1 cellular context compared by ENCODE assay signal in genomic region chr11:62123669-62124185, GRCh38.
TF ChIP-seq lines count a peak whose summit lies in the region.

INCENP (plus strand) TSS chr11:62124011; CDS start chr11:62128162, 4,151 bp downstream.

TF ChIP-seq in K562, 482 proteins besides CTCF, POLR2A, EP300 and RAD21 (continued from another document and continues in another):
- peak; percentile 44 to 75 for TF ChIP-seq E2F6 (IDR thresholded peaks at IDR 0.05; ENCODE audit: borderline replicate concordance in 1 of 2, extremely low read depth in 1 of 2, insufficient read depth in 1 of 2, insufficient read length in 1 of 2, low read depth in 1 of 2, low read length in 1 of 2, poor library complexity in 1 of 2, severe bottlenecking in 1 of 2)
- peak; percentile 4; the same call in 1 of the 2 replicates for TF ChIP-seq JUND (IDR thresholded peaks at IDR 0.05; ENCODE audit: borderline replicate concordance, low read depth, low read length)
- no peak; the same call in 2 of the 3 replicates for TF ChIP-seq JUND (tag; IDR thresholded peaks at IDR 0.05; ENCODE audit: borderline replicate concordance, low read depth, low read length)
- TF ChIP-seq CREB3L1 (IDR thresholded peaks at IDR 0.05; ENCODE audit: borderline replicate concordance, low read depth) = peak; percentile 81
- peak; percentile 88 for TF ChIP-seq SAP30 (IDR thresholded peaks at IDR 0.05; ENCODE audit: borderline replicate concordance, insufficient read depth, low read depth, low read length, poor library complexity, severe bottlenecking)
- peak; percentile 73; the same call in 1 of the 2 replicates for TF ChIP-seq TOE1 (IDR thresholded peaks at IDR 0.05; ENCODE audit: borderline replicate concordance)
- TF ChIP-seq TOE1 (CRISPR knock-in tag; IDR thresholded peaks at IDR 0.05; ENCODE audit: borderline replicate concordance, low read depth) = no peak
- peak; percentile 59 for TF ChIP-seq POLR2AphosphoS5 (IDR thresholded peaks at IDR 0.05; ENCODE audit: control insufficient read depth, insufficient read depth, low read depth, low read length)
- 0 out of 2 replicates have a peak, but pooled peaks have one; percentile 35 for TF ChIP-seq AFF4 (CRISPR knock-in tag; IDR thresholded peaks at IDR 0.05)
- no peak for TF ChIP-seq CGGBP1 (CRISPR knock-in tag; IDR thresholded peaks at IDR 0.05)
- TF ChIP-seq LCOR (CRISPR knock-in tag; IDR thresholded peaks at IDR 0.05) = peak; percentile 32; the same call in 1 of the 2 replicates
- peak; percentile 79 for TF ChIP-seq ZFX (CRISPR knock-in tag; IDR thresholded peaks at IDR 0.05)
- TF ChIP-seq MXI1 (IDR thresholded peaks at IDR 0.05; ENCODE audit: low read depth, low read length) = peak; percentile 65; the same call in 1 of the 2 replicates
- TF ChIP-seq MYBL2 (IDR thresholded peaks at IDR 0.05; ENCODE audit: low read depth) = peak; percentile 99
- peak; percentile 86; the same call in 1 of the 2 replicates for TF ChIP-seq MYBL2 (CRISPR knock-in tag; IDR thresholded peaks at IDR 0.05; ENCODE audit: borderline replicate concordance)
- TF ChIP-seq SUPT5H (IDR thresholded peaks at IDR 0.05) = peak; percentile 78
- no peak for TF ChIP-seq ZNF280B (CRISPR knock-in tag; IDR thresholded peaks at IDR 0.05)
- peak; percentile 96 for TF ChIP-seq CC2D1A (IDR thresholded peaks at IDR 0.05)
- peak; percentile 98 for TF ChIP-seq EP400 (IDR thresholded peaks at IDR 0.05)
- peak; percentile 35 for TF ChIP-seq HNRNPLL (IDR thresholded peaks at IDR 0.05; ENCODE audit: low read depth, low read length, poor library complexity, severe bottlenecking)
- TF ChIP-seq SIX5 (IDR thresholded peaks at IDR 0.05; ENCODE audit: borderline replicate concordance in 1 of 2, insufficient read depth in 1 of 2, low read depth in 1 of 2, low read length in 2 of 2) = peak; percentile 63 to 66; a peak in 3 of 4 replicates
- TF ChIP-seq HCFC1 (IDR thresholded peaks at IDR 0.05; ENCODE audit: low read depth, low read length) = peak; percentile 92
- TF ChIP-seq NRF1 (conservative IDR thresholded peaks at IDR 0.05 in 1 of 2, IDR thresholded peaks at IDR 0.05 in 1 of 2) = peak; percentile 71 to 76
- peak; percentile 66 for TF ChIP-seq BHLHE40 (IDR thresholded peaks at IDR 0.05; ENCODE audit: low read length)
- TF ChIP-seq RBM25 (IDR thresholded peaks at IDR 0.05; ENCODE audit: low read depth, low read length, severe bottlenecking) = peak; percentile 87
- TF ChIP-seq ELF2 (CRISPR knock-in tag; IDR thresholded peaks at IDR 0.05) = peak; percentile 79
- peak; percentile 59 for TF ChIP-seq TBP (optimal IDR thresholded peaks at IDR 0.05; ENCODE audit: low read depth, low read length)
- TF ChIP-seq TCF7L2 (IDR thresholded peaks at IDR 0.05; ENCODE audit: low read depth, low read length) = peak; percentile 33; the same call in 1 of the 2 replicates
- peak; percentile 48; the same call in 1 of the 2 replicates for TF ChIP-seq ZBTB7A (IDR thresholded peaks at IDR 0.05; ENCODE audit: borderline replicate concordance, control insufficient read depth, low read depth, low read length)
- TF ChIP-seq BMI1 (IDR thresholded peaks at IDR 0.05; ENCODE audit: low read length) = no peak
- peak; percentile 58; the same call in 1 of the 2 replicates for TF ChIP-seq SP1 (CRISPR knock-in tag; IDR thresholded peaks at IDR 0.05)
- TF ChIP-seq NEUROD1 (IDR thresholded peaks at IDR 0.05; ENCODE audit: borderline replicate concordance, low read depth, low read length, partially characterized antibody) = peak; percentile 85
- peak; percentile 94 for TF ChIP-seq RBFOX2 (IDR thresholded peaks at IDR 0.05; ENCODE audit: low read depth, low read length)
- peak; percentile 85 for TF ChIP-seq E2F3 (CRISPR knock-in tag; IDR thresholded peaks at IDR 0.05)
- TF ChIP-seq CEBPB (tag; IDR thresholded peaks at IDR 0.05) = peak; percentile 84
- TF ChIP-seq ASH1L (IDR thresholded peaks at IDR 0.05; ENCODE audit: borderline replicate concordance, low read depth, partially characterized antibody) = peak; percentile 96
- no peak for TF ChIP-seq U2AF2 (optimal IDR thresholded peaks at IDR 0.05; ENCODE audit: low read depth, low read length)
- peak; percentile 96 for TF ChIP-seq GABPA (tag; conservative IDR thresholded peaks at IDR 0.05; ENCODE audit: low read depth)
- TF ChIP-seq TAF1 (IDR thresholded peaks at IDR 0.05; ENCODE audit: control insufficient read depth, extremely low read depth, insufficient read depth, low read length, severe bottlenecking) = peak; percentile 64
- no peak for TF ChIP-seq ILF3 (IDR thresholded peaks at IDR 0.05; ENCODE audit: borderline replicate concordance)
- no peak for TF ChIP-seq NR2C2 (CRISPR knock-in tag; IDR thresholded peaks at IDR 0.05)
- TF ChIP-seq NR2C2 (tag; IDR thresholded peaks at IDR 0.05) = peak; percentile 98
- TF ChIP-seq MAZ (CRISPR knock-in tag; conservative IDR thresholded peaks at IDR 0.05 in 1 of 2, IDR thresholded peaks at IDR 0.05 in 1 of 2) = peak in 1 of 2 experiments; percentile 34; a peak in 2 of 4 replicates
- TF ChIP-seq RNF2 (IDR thresholded peaks at IDR 0.05) = no peak
- TF ChIP-seq ZNF318 (IDR thresholded peaks at IDR 0.05; ENCODE audit: borderline replicate concordance in 1 of 2, low read depth in 1 of 2) = no peak
- TF ChIP-seq ATF7 (IDR thresholded peaks at IDR 0.05) = peak; percentile 74
- TF ChIP-seq PKNOX1 (IDR thresholded peaks at IDR 0.05) = peak; percentile 99
- TF ChIP-seq ZNF644 (tag; IDR thresholded peaks at IDR 0.05; ENCODE audit: low read depth) = no peak
- TF ChIP-seq NFYB (IDR thresholded peaks at IDR 0.05; ENCODE audit: extremely low read depth, insufficient read length) = peak; percentile 73
- peak; percentile 85 for TF ChIP-seq MYC (IDR thresholded peaks at IDR 0.05; ENCODE audit: low read depth, low read length)
- TF ChIP-seq MYC (CRISPR knock-in tag; IDR thresholded peaks at IDR 0.05; ENCODE audit: borderline replicate concordance, low read depth) = no peak
